ENCODE assay signal across 2 cellular contexts in genomic region chr5:34555699-34556513, GRCh38.
TF ChIP-seq lines count a peak whose summit lies in the region.

No MANE protein-coding gene starts in this region.

TF ChIP-seq in IMR-90, 13 proteins besides CTCF, POLR2A, EP300 and RAD21:
- TF ChIP-seq FOS (IDR thresholded peaks at IDR 0.05; ENCODE audit: low read depth, low read length) (no peak), RFX5 (IDR thresholded peaks at IDR 0.05; ENCODE audit: low read depth, low read length) (no peak), CEBPB (IDR thresholded peaks at IDR 0.05; ENCODE audit: low read depth, low read length) (no peak), MAFK (IDR thresholded peaks at IDR 0.05; ENCODE audit: low read depth, low read length) (no peak), NFE2L2 (IDR thresholded peaks at IDR 0.05; ENCODE audit: low read depth, low read length) (no peak), RCOR1 (IDR thresholded peaks at IDR 0.05; ENCODE audit: insufficient replicate concordance, low read length) (no peak), SMC3 (IDR thresholded peaks at IDR 0.05; ENCODE audit: low read depth, low read length) (no peak), BHLHE40 (IDR thresholded peaks at IDR 0.05; ENCODE audit: low read depth, low read length) (no peak), CHD1 (IDR thresholded peaks at IDR 0.05; ENCODE audit: low read depth, low read length) (no peak), MXI1 (IDR thresholded peaks at IDR 0.05; ENCODE audit: borderline replicate concordance, low read depth, low read length) (no peak), USF2 (IDR thresholded peaks at IDR 0.05; ENCODE audit: low read depth, low read length) (no peak), MAZ (IDR thresholded peaks at IDR 0.05; ENCODE audit: borderline replicate concordance, low read depth, low read length) (no peak), ELK1 (IDR thresholded peaks at IDR 0.05; ENCODE audit: borderline replicate concordance, low read depth, low read length) (no peak)

TF ChIP-seq in H1, 55 proteins besides CTCF, POLR2A, EP300 and RAD21:
- TF ChIP-seq TAF1 (IDR thresholded peaks at IDR 0.05; ENCODE audit: low read depth, low read length), result no peak
- no peak for TF ChIP-seq POU5F1 (IDR thresholded peaks at IDR 0.05; ENCODE audit: low read depth, low read length)
- no peak for TF ChIP-seq RNF2 (IDR thresholded peaks at IDR 0.05; ENCODE audit: borderline replicate concordance, low read depth, low read length, missing control alignments, poor library complexity, severe bottlenecking)
- TF ChIP-seq YY1 (IDR thresholded peaks at IDR 0.05; ENCODE audit: low read depth, low read length), result no peak
- no peak for TF ChIP-seq NANOG (IDR thresholded peaks at IDR 0.05; ENCODE audit: insufficient read depth, low read depth, low read length, poor library complexity, severe bottlenecking)
- TF ChIP-seq CREB1 (IDR thresholded peaks at IDR 0.05), result no peak
- no peak for TF ChIP-seq SIN3A (conservative IDR thresholded peaks at IDR 0.05 in 1 of 2, IDR thresholded peaks at IDR 0.05 in 1 of 2; ENCODE audit: low read depth in 1 of 2, low read length in 2 of 2)
- TF ChIP-seq CHD1 (IDR thresholded peaks at IDR 0.05; ENCODE audit: low read depth, low read length), result no peak
- TF ChIP-seq SUZ12 (IDR thresholded peaks at IDR 0.05; ENCODE audit: low read length), result no peak
- TF ChIP-seq KDM4A (IDR thresholded peaks at IDR 0.05; ENCODE audit: low read depth, low read length, severe bottlenecking), result no peak
- TF ChIP-seq CHD2 (IDR thresholded peaks at IDR 0.05; ENCODE audit: low read length), result no peak
- TF ChIP-seq TAF7 (optimal IDR thresholded peaks at IDR 0.05; ENCODE audit: borderline replicate concordance, low read depth, low read length), result no peak
TF ChIP-seq in H1: peak in this region for 0.
